19 cellular contexts compared by ENCODE assay signal in the genomic region with DNA sequence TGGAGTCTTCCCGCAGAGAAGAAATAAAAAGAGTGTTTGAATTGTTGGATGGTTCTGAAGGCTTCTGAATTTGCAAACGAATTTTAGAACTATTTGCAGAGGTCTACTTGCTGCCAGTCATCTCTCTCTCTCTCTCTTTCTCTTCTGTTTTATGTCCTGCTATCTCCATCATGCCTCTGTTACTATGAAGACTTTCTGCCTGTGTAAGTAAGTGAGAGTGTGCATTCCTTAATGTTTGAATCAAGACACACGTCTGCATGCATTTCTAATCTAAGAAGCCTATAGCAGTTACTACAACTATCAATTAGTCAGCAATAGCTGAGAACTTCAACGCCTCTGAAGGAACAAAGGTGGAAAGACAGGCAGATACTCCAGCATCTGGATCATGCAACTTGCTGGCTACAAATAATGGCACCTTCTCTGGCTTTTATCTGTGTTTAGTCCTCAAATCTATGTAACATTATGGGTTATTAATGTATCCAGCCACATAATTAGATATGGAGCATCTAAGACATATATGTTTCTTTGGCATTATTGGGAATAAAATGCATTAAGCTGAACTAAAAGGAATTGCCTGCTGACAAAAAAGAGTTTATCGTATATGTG.
"Had no signal": no experiment of that assay in that cellular context is flagged by ENCODE, and none has a peak within 500 bp of the region (broad histone marks: within the 10 kb centered on the region; RNA-seq: fewer than 3 reads in every experiment).

No MANE protein-coding gene starts in this region.

- H3K4me1 ChIP-seq: left lung, neural progenitor cell had no signal

- ATAC-seq: activated CD8-positive, alpha-beta T cell treated with anti-CD3 and anti-CD28 coated beads, Interleukin-2, amount 10 ng/mL, durations not matched to agents 7 days and 5 days; gastrocnemius medialis; left lung had no signal

- H3K36me3 Mint-ChIP-seq: activated naive CD4-positive, alpha-beta T cell treated with anti-CD3 and anti-CD28 coated beads, Interleukin-2, amount 50 U/mL, for 24 hours; memory B cell had no signal

- H3K9me3 Mint-ChIP-seq: activated B cell treated with CpG ODN at 0.5 μM for 24 hours; activated naive CD4-positive, alpha-beta T cell treated with anti-CD3 and anti-CD28 coated beads, Interleukin-2, amount 50 U/mL, for 24 hours; neural progenitor cell; T-helper 2 cell treated with Interferon-gamma antibody and Interleukin-4, amounts not matched to agents 5 μg/mL and 100 μg/mL, for 36 hours had no signal

- H3K27me3 Mint-ChIP-seq: activated B cell treated with CpG ODN at 0.5 μM for 24 hours had no signal

- H3K27me3 ChIP-seq: gastrocnemius medialis, left lung had no signal

- H3K9me3 ChIP-seq: gastrocnemius medialis, left lung had no signal

- H3K36me3 ChIP-seq: brain microvascular endothelial cell, gastrocnemius medialis, left lung, neural progenitor cell had no signal

- H3K27ac Mint-ChIP-seq: activated B cell treated with CpG ODN at 0.5 μM for 24 hours; activated CD8-positive, alpha-beta T cell treated with anti-CD3 and anti-CD28 coated beads, Interleukin-2, amount 10 ng/mL, durations not matched to agents 7 days and 5 days; activated naive CD4-positive, alpha-beta T cell treated with anti-CD3 and anti-CD28 coated beads, Interleukin-2, amount 50 U/mL, for 24 hours; memory B cell; T-helper 2 cell treated with Interferon-gamma antibody and Interleukin-4, amounts not matched to agents 5 μg/mL and 100 μg/mL, for 36 hours had no signal

- H3K4me1 Mint-ChIP-seq: activated B cell treated with CpG ODN at 0.5 μM for 24 hours; activated naive CD4-positive, alpha-beta T cell treated with anti-CD3 and anti-CD28 coated beads, Interleukin-2, amount 50 U/mL, for 24 hours; memory B cell had no signal

- H3K27ac ChIP-seq: brain microvascular endothelial cell, gastrocnemius medialis, neural progenitor cell had no signal

- DNase-seq: activated B cell treated with CpG ODN at 0.5 μM for 24 hours; activated CD4-positive, alpha-beta T cell treated with anti-CD3 and anti-CD28 coated beads for 48 hours; activated CD8-positive, alpha-beta memory T cell treated with anti-CD3 and anti-CD28 coated beads, Interleukin-2, amount 50 U/mL, for 4 hours; activated CD8-positive, alpha-beta T cell treated with anti-CD3 and anti-CD28 coated beads, Interleukin-2, amount 10 ng/mL, durations not matched to agents 7 days and 5 days; activated effector memory CD4-positive, alpha-beta T cell treated with anti-CD3 and anti-CD28 coated beads, Interleukin-2, amount 50 U/mL, for 16 hours; activated T-cell treated with anti-CD3 and anti-CD28 coated beads, Interleukin-2, amount 50 U/mL, for 48 hours; amniotic stem cell; brain microvascular endothelial cell; dermis blood vessel endothelial cell; gastrocnemius medialis; islet precursor cell; left lung; stimulated activated CD4-positive, alpha-beta T cell treated with anti-CD3 and anti-CD28 coated beads, Interleukin-4, amount 100 ng/mL, for 1 hour; stimulated activated naive CD4-positive, alpha-beta T cell treated with Interleukin-2 at 50 U/mL for 16 hours; SW 1271 had no signal

- H3K4me3 ChIP-seq: gastrocnemius medialis, left lung, neural progenitor cell had no signal

- H3K4me3 Mint-ChIP-seq: activated B cell treated with CpG ODN at 0.5 μM for 24 hours; activated CD8-positive, alpha-beta T cell treated with anti-CD3 and anti-CD28 coated beads, Interleukin-2, amount 10 ng/mL, durations not matched to agents 7 days and 5 days; activated naive CD4-positive, alpha-beta T cell treated with anti-CD3 and anti-CD28 coated beads, Interleukin-2, amount 50 U/mL, for 24 hours; memory B cell; T-helper 2 cell treated with Interferon-gamma antibody and Interleukin-4, amounts not matched to agents 5 μg/mL and 100 μg/mL, for 36 hours had no signal
